23 cellular contexts compared by ENCODE assay signal in genomic region chr2:49426991-49427390, GRCh38.
"Had no signal": no experiment of that assay in that cellular context is flagged by ENCODE, and none has a peak within 500 bp of the region (broad histone marks: within the 10 kb centered on the region; RNA-seq: fewer than 3 reads in every experiment).

No MANE protein-coding gene starts in this region.

- H3K9me3 Mint-ChIP-seq: endodermal cell had no signal

- FAIRE-seq: keratinocyte had no signal

- DNase-seq: cortex of kidney; effector CD8-positive, alpha-beta T cell; effector memory CD8-positive, alpha-beta T cell; endodermal cell; erythroblast; esophagus squamous epithelium; foreskin fibroblast; glutamatergic neuron; head of caudate nucleus; heart right ventricle; hippocampal formation; left cardiac atrium; left lung; left ventricle myocardium superior; lower lobe of right lung; mesenchymal stem cell; mucosa of descending colon; naive B cell; naive thymus-derived CD8-positive, alpha-beta T cell had no signal

- H3K27me3 Mint-ChIP-seq: dendritic cell treated with granulocyte-macrophage colony-stimulating factor and Interleukin-4, amounts not matched to agents 40 ng/mL and 50 ng/mL, for 4 days; effector memory CD8-positive, alpha-beta T cell; naive B cell; naive thymus-derived CD8-positive, alpha-beta T cell had no signal

- H3K4me3 Mint-ChIP-seq: dendritic cell treated with granulocyte-macrophage colony-stimulating factor and Interleukin-4, amounts not matched to agents 40 ng/mL and 50 ng/mL, for 4 days; effector memory CD8-positive, alpha-beta T cell; endodermal cell; mesothelial cell of epicardium; naive B cell; naive thymus-derived CD8-positive, alpha-beta T cell had no signal

- H3K4me1 Mint-ChIP-seq: endodermal cell; naive B cell; naive thymus-derived CD8-positive, alpha-beta T cell had no signal

- H3K27ac Mint-ChIP-seq: dendritic cell treated with granulocyte-macrophage colony-stimulating factor and Interleukin-4, amounts not matched to agents 40 ng/mL and 50 ng/mL, for 4 days; effector memory CD8-positive, alpha-beta T cell; endodermal cell; mesothelial cell of epicardium; naive B cell; naive thymus-derived CD8-positive, alpha-beta T cell had no signal

- H3K36me3 Mint-ChIP-seq: naive B cell had no signal

- ATAC-seq: effector memory CD8-positive, alpha-beta T cell; esophagus mucosa; heart right ventricle; left cardiac atrium; left lung; left ventricle myocardium superior; lower lobe of right lung; mucosa of descending colon; naive thymus-derived CD8-positive, alpha-beta T cell had no signal
